9 cellular contexts compared by ENCODE assay signal in the genomic region with DNA sequence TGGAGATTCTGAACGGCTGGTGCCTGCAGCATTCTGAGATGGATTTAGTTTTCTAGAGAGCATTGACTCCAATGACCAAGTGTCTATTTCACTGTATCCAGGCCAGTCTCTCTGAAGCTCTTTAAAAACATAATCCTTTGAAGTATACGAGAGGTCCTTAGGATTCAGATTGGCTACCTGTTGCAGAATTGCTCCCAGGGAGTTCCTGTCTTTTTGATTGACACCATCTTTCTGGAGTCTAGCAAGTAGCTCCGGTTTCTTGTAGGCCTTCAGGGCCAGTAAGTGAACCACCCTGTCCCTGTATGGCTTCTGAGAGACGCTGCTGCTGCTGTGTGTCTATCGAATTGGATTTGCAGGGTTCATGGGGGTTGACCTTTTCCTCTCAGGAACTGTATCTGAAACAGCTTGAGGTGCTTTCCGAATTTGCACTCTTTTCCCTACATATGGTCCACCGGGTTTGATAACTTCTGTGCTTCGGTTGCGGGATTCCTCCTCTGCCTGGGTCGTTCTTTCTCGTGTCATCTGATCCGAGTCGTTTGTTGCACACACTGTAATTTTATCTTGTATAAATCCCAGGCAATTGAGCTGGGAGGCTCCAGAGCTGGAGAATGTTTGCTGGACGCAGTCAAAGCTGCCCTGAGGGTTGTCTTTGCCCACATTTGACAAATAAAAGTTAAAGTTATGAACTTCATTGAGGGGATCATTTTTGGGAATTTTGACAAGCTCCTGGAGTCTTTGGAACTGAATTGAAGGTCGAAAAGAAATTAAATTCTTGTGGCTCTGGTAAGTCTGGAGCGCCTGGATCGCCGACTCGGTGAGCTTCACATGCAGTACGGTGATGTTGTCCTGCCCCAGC. TPM values are rescaled to one million over a fixed set of nuclear protein-coding genes. Genes with fewer than 3 reads are reported as not detected.
A peak's percentile ranks its signal among the peaks of the same experiment; 100 is the strongest.
DNase-seq lines count a peak whose midpoint lies in the region; ATAC-seq and TF ChIP-seq lines count a peak whose summit lies in the region.
"Not testable (repeated sequence)": the region's sequence is repeated elsewhere in the genome, so short reads cannot be mapped to it uniquely, and the experiment has no call there.
"Had no signal": no experiment of that assay in that cellular context is flagged by ENCODE, and none has a peak within 500 bp of the region (broad histone marks: within the 10 kb centered on the region; RNA-seq: fewer than 3 reads in every experiment).

No MANE protein-coding gene starts in this region.

- H3K27ac Mint-ChIP-seq in chondrocyte (ENCODE audit: unreplicated experiment), result not testable (repeated sequence)
- peak overlapping the region; percentile 91 for H3K27ac Mint-ChIP-seq in memory B cell

- H3K9me3 ChIP-seq in AG04450 (ENCODE audit: control insufficient read depth, insufficient read depth, low read length); HUES48 (ENCODE audit: control insufficient read depth, insufficient read depth, low read length); SK-N-SH; gastroesophageal sphincter; parathyroid adenoma (ENCODE audit: control insufficient read depth, low read length); thoracic aorta: not testable (repeated sequence)

- not testable (repeated sequence) for H3F3A ChIP-seq in SK-N-SH (replicated peaks; ENCODE audit: insufficient read depth)

- H2AFZ ChIP-seq in SK-N-SH (ENCODE audit: low read depth) (peak overlapping the region; percentile 79; the same call in 1 of the 2 replicates), parathyroid adenoma (peak overlapping the region; percentile 72)

- H3K4me1 ChIP-seq in HUES48 (ENCODE audit: control insufficient read depth, insufficient read depth, low read length) (peaks cover 15% of the 10 kb centered on the region), gastroesophageal sphincter (peaks cover 0 to 28% (median 9%) of the 10 kb centered on the region in 3 donors), thoracic aorta (ENCODE audit: control insufficient read depth in 1 of 2, low read depth in 2 of 2) (peaks cover 0 to 21% of the 10 kb centered on the region in 2 donors)
- not testable (repeated sequence) for H3K4me1 ChIP-seq in SK-N-SH (ENCODE audit: control insufficient read depth in 1 of 2, insufficient read depth in 2 of 2, low read depth in 1 of 2, low read length in 1 of 2); parathyroid adenoma

- ATAC-seq in gastroesophageal sphincter; memory B cell (ENCODE audit: low read depth): not testable (repeated sequence)
- ATAC-seq in thoracic aorta (ENCODE audit: insufficient number of reproducible peaks, low FRiP score, low read depth), result peak; percentile 33

- H3K36me3 ChIP-seq in HUES48 (ENCODE audit: control insufficient read depth, insufficient read depth, low read length); SK-N-SH (replicated peaks in 1 of 2; ENCODE audit: control insufficient read depth in 1 of 2, insufficient read depth in 2 of 2, low read length in 1 of 2); gastroesophageal sphincter; parathyroid adenoma (ENCODE audit: control insufficient read depth, insufficient read depth, low read length); thoracic aorta: not testable (repeated sequence)

- H3K79me2 ChIP-seq in SK-N-SH (ENCODE audit: insufficient read depth); parathyroid adenoma: not testable (repeated sequence)

- H3K27ac ChIP-seq in AG04450 (ENCODE audit: low read depth, low read length); HUES48 (ENCODE audit: low read depth, low read length); SK-N-SH (ENCODE audit: low read depth in 2 of 2, low read length in 1 of 2); parathyroid adenoma; thoracic aorta: not testable (repeated sequence)
- H3K27ac ChIP-seq in gastroesophageal sphincter, result peak overlapping the region in 2 of 4 donors; percentile 19 to 53

- H3K4me3 ChIP-seq in AG04450 (ENCODE audit: low read depth, low read length), result peak overlapping the region; percentile 52
- H3K4me3 ChIP-seq in HUES48 (ENCODE audit: low read depth, low read length), result peak overlapping the region; percentile 53; the same call in 1 of the 2 replicates
- peak overlapping the region; percentile 31 to 47; a peak in 3 of 4 replicates for H3K4me3 ChIP-seq in SK-N-SH (ENCODE audit: low read depth in 2 of 2, low read length in 1 of 2)
- peak overlapping the region; percentile 49 to 61 for H3K4me3 ChIP-seq in gastroesophageal sphincter
- H3K4me3 ChIP-seq in parathyroid adenoma (ENCODE audit: low read depth, low read length), result peak overlapping the region; percentile 36
- peak overlapping the region; percentile 68 for H3K4me3 ChIP-seq in thoracic aorta

- H3K27me3 Mint-ChIP-seq in chondrocyte (ENCODE audit: low read depth), result peaks cover 82% of the 10 kb centered on the region
- not testable (repeated sequence) for H3K27me3 Mint-ChIP-seq in memory B cell

- H4K20me1 ChIP-seq in SK-N-SH (ENCODE audit: insufficient read depth), result not testable (repeated sequence)

- H3K4me1 Mint-ChIP-seq in chondrocyte (ENCODE audit: low read depth), result peaks cover 20% of the 10 kb centered on the region
- peaks cover 32% of the 10 kb centered on the region for H3K4me1 Mint-ChIP-seq in memory B cell

- CTCF ChIA-PET in AG04450 (lab: Charles Lee), result not testable (repeated sequence)
- CTCF ChIA-PET in SK-N-SH (lab: Yijun Ruan, JAX), result interaction anchor here (2.8 kb wide), 1 partner anchor 27 kb away, joined by 11 read pairs; no protein-coding TSS in a partner anchor

- not testable (repeated sequence) for H3K9ac ChIP-seq in HUES48 (ENCODE audit: low read depth, low read length); SK-N-SH; parathyroid adenoma

- H3K36me3 Mint-ChIP-seq in chondrocyte (ENCODE audit: low read depth); memory B cell: not testable (repeated sequence)

- H3K4me3 Mint-ChIP-seq in chondrocyte (ENCODE audit: unreplicated experiment) (peak overlapping the region; percentile 55), memory B cell (peak overlapping the region; percentile 79)

- H3K9me3 Mint-ChIP-seq in chondrocyte (ENCODE audit: low read depth); memory B cell: not testable (repeated sequence)

- H3K27me3 ChIP-seq in AG04450 (ENCODE audit: control insufficient read depth, insufficient read depth, low read length) (peaks cover 33% of the 10 kb centered on the region), HUES48 (ENCODE audit: control insufficient read depth, insufficient read depth, low read length) (peaks cover 59% of the 10 kb centered on the region), SK-N-SH (ENCODE audit: insufficient read depth) (peaks cover 53% of the 10 kb centered on the region), gastroesophageal sphincter (peaks cover 31% of the 10 kb centered on the region)
- H3K27me3 ChIP-seq in parathyroid adenoma (ENCODE audit: control insufficient read depth, insufficient read depth, low read length); thoracic aorta (replicated peaks; ENCODE audit: insufficient read depth): not testable (repeated sequence)

- WGBS in SK-N-SH (ENCODE audit: low lambda C conversion rate), result 13% methylated on average over 20 of the region's 20 CpGs
- 43 to 47% methylated on average over 6 to 20 of the region's 20 CpGs for WGBS in gastroesophageal sphincter (ENCODE audit: low coverage in 1 of 2), 2 donors

- not testable (repeated sequence) for TF ChIP-seq POLR2A in gastroesophageal sphincter (IDR thresholded peaks at IDR 0.05)

- TF ChIP-seq CTCF in AG04450 (IDR thresholded peaks at IDR 0.05; ENCODE audit: low read depth, low read length); SK-N-SH (IDR thresholded peaks at IDR 0.05); chondrocyte (IDR thresholded peaks at IDR 0.05); gastroesophageal sphincter (IDR thresholded peaks at IDR 0.05); parathyroid adenoma (IDR thresholded peaks at IDR 0.05); thoracic aorta (IDR thresholded peaks at IDR 0.05): not testable (repeated sequence)

- not testable (repeated sequence) for DNase-seq in AG04450 (ENCODE audit: low read depth, low spot score); SK-N-SH; chondrocyte (ENCODE audit: low spot score); memory B cell (ENCODE audit: low spot score in 2 of 2); thoracic aorta (ENCODE audit: low spot score)

- TF ChIP-seq EP300 in SK-N-SH (IDR thresholded peaks at IDR 0.05; ENCODE audit: borderline replicate concordance in 1 of 2, low read depth in 1 of 2, low read length in 1 of 2); gastroesophageal sphincter (IDR thresholded peaks at IDR 0.05): not testable (repeated sequence)

- not testable (repeated sequence) for TF ChIP-seq RAD21 in SK-N-SH (IDR thresholded peaks at IDR 0.05; ENCODE audit: low read length)

- POLR2A ChIA-PET in AG04450 (lab: Yijun Ruan, JAX); SK-N-SH (lab: Yijun Ruan, JAX): not testable (repeated sequence)

- H3K9me2 ChIP-seq in SK-N-SH, result not testable (repeated sequence)

- H3K4me2 ChIP-seq in SK-N-SH (peak overlapping the region; percentile 77), parathyroid adenoma (ENCODE audit: low read length) (peak overlapping the region; percentile 19)

RNA-seq across cellular contexts. Expression of a gene that starts 3.6 kb away (rescaled TPM):
- polyA plus RNA-seq in AG04450 (2011; rRNA removed), result not detected in 2 replicates
- polyA minus RNA-seq in AG04450 (2011; rRNA and poly(A)+ RNA removed), result 0.18 TPM in 1 of 2 replicates, not detected in the other
- polyA plus RNA-seq in SK-N-SH (2012; rRNA removed), result not detected in 2 replicates
- 0.01 TPM in 1 of 2 replicates, not detected in the other for polyA plus RNA-seq in SK-N-SH (2012; cell fraction: cytosol; rRNA removed)
- 0.04 and 0.05 TPM in 2 replicates for polyA plus RNA-seq in SK-N-SH (2012; cell fraction: nucleus; rRNA removed)
- total RNA-seq in chondrocyte, result not detected in 3 replicates
- total RNA-seq in gastroesophageal sphincter, result 1 to 10 TPM in 2 of 4 donors, under 1 TPM in 2; 0.16 to 2.7 (median 0.94) TPM
- 1 to 10 TPM; 1.9 to 2.4 TPM for total RNA-seq in thoracic aorta
- total RNA-seq: activated naive CD8-positive, alpha-beta T cell treated with anti-CD3 and anti-CD28 coated beads for 36 hours had no signal
